In genomic region chr7:128100225-128100948, GRCh38 we compare ENCODE assay signal across 1 cellular context.
TF ChIP-seq lines count a peak whose summit lies in the region.

No MANE protein-coding gene starts in this region.

TF ChIP-seq in K562, 482 proteins besides CTCF, POLR2A, EP300 and RAD21 (continued from another document and continues in another):
- no peak for TF ChIP-seq PRDM10 (IDR thresholded peaks at IDR 0.05; ENCODE audit: partially characterized antibody)
- no peak for TF ChIP-seq ARID3A (IDR thresholded peaks at IDR 0.05; ENCODE audit: borderline replicate concordance, low read depth, low read length)
- TF ChIP-seq MEF2A (IDR thresholded peaks at IDR 0.05; ENCODE audit: control insufficient read depth, low read depth, low read length) = no peak
- TF ChIP-seq HEY1 (CRISPR knock-in tag; IDR thresholded peaks at IDR 0.05; ENCODE audit: borderline replicate concordance) = no peak
- no peak for TF ChIP-seq FUS (optimal IDR thresholded peaks at IDR 0.05; ENCODE audit: low read depth, low read length)
- no peak for TF ChIP-seq ZNF175 (CRISPR knock-in tag; IDR thresholded peaks at IDR 0.05; ENCODE audit: low read depth)
- TF ChIP-seq RFX7 (CRISPR knock-in tag; IDR thresholded peaks at IDR 0.05) = no peak
- TF ChIP-seq, protein P1, sequence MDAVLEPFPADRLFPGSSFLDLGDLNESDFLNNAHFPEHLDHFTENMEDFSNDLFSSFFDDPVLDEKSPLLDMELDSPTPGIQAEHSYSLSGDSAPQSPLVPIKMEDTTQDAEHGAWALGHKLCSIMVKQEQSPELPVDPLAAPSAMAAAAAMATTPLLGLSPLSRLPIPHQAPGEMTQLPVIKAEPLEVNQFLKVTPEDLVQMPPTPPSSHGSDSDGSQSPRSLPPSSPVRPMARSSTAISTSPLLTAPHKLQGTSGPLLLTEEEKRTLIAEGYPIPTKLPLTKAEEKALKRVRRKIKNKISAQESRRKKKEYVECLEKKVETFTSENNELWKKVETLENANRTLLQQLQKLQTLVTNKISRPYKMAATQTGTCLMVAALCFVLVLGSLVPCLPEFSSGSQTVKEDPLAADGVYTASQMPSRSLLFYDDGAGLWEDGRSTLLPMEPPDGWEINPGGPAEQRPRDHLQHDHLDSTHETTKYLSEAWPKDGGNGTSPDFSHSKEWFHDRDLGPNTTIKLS (IDR thresholded peaks at IDR 0.05; ENCODE audit: borderline replicate concordance, low read depth) = no peak
- TF ChIP-seq CBFA2T2 (conservative IDR thresholded peaks at IDR 0.05) = no peak
- no peak for TF ChIP-seq HMGN3 (IDR thresholded peaks at IDR 0.05; ENCODE audit: borderline replicate concordance, extremely low read depth, insufficient read length, low read depth, low read length)
- no peak for TF ChIP-seq SREBF2 (CRISPR knock-in tag; IDR thresholded peaks at IDR 0.05)
- TF ChIP-seq ERF (CRISPR knock-in tag; IDR thresholded peaks at IDR 0.05) = no peak
- no peak for TF ChIP-seq ZFPM2 (CRISPR knock-in tag; IDR thresholded peaks at IDR 0.05)
- no peak for TF ChIP-seq GATA2 (CRISPR knock-in tag; IDR thresholded peaks at IDR 0.05)
- TF ChIP-seq, protein P2, sequence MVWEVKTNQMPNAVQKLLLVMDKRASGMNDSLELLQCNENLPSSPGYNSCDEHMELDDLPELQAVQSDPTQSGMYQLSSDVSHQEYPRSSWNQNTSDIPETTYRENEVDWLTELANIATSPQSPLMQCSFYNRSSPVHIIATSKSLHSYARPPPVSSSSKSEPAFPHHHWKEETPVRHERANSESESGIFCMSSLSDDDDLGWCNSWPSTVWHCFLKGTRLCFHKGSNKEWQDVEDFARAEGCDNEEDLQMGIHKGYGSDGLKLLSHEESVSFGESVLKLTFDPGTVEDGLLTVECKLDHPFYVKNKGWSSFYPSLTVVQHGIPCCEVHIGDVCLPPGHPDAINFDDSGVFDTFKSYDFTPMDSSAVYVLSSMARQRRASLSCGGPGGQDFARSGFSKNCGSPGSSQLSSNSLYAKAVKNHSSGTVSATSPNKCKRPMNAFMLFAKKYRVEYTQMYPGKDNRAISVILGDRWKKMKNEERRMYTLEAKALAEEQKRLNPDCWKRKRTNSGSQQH (CRISPR knock-in tag; IDR thresholded peaks at IDR 0.05) = peak; percentile 52; the same call in 1 of the 2 replicates
- no peak for TF ChIP-seq CBX3 (IDR thresholded peaks at IDR 0.05; ENCODE audit: borderline replicate concordance in 1 of 2, low read length in 2 of 2)
- no peak for TF ChIP-seq CHD2 (IDR thresholded peaks at IDR 0.05; ENCODE audit: low read depth, low read length)
- no peak for TF ChIP-seq DIDO1 (tag; IDR thresholded peaks at IDR 0.05; ENCODE audit: low read depth)
- TF ChIP-seq HOMEZ (CRISPR knock-in tag; IDR thresholded peaks at IDR 0.05) = no peak
- TF ChIP-seq PBX2 (CRISPR knock-in tag; IDR thresholded peaks at IDR 0.05; ENCODE audit: low read depth) = no peak
- TF ChIP-seq PBX2 (tag; conservative IDR thresholded peaks at IDR 0.05; ENCODE audit: low read depth) = no peak
- TF ChIP-seq, protein P3, sequence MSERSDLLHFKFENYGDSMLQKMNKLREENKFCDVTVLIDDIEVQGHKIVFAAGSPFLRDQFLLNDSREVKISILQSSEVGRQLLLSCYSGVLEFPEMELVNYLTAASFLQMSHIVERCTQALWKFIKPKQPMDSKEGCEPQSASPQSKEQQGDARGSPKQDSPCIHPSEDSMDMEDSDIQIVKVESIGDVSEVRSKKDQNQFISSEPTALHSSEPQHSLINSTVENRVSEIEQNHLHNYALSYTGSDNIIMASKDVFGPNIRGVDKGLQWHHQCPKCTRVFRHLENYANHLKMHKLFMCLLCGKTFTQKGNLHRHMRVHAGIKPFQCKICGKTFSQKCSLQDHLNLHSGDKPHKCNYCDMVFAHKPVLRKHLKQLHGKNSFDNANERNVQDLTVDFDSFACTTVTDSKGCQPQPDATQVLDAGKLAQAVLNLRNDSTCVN (CRISPR knock-in tag; IDR thresholded peaks at IDR 0.05) = peak; percentile 37
- TF ChIP-seq ETV5 (CRISPR knock-in tag; IDR thresholded peaks at IDR 0.05; ENCODE audit: low read depth) = no peak
- no peak for TF ChIP-seq ZNF830 (CRISPR knock-in tag; IDR thresholded peaks at IDR 0.05)
- 0 out of 2 replicates have a peak, but pooled peaks have one; percentile 7 for TF ChIP-seq CBX1 (IDR thresholded peaks at IDR 0.05; ENCODE audit: low read depth)
- TF ChIP-seq ZBTB9 (CRISPR knock-in tag; IDR thresholded peaks at IDR 0.05) = no peak
- TF ChIP-seq, protein P4, sequence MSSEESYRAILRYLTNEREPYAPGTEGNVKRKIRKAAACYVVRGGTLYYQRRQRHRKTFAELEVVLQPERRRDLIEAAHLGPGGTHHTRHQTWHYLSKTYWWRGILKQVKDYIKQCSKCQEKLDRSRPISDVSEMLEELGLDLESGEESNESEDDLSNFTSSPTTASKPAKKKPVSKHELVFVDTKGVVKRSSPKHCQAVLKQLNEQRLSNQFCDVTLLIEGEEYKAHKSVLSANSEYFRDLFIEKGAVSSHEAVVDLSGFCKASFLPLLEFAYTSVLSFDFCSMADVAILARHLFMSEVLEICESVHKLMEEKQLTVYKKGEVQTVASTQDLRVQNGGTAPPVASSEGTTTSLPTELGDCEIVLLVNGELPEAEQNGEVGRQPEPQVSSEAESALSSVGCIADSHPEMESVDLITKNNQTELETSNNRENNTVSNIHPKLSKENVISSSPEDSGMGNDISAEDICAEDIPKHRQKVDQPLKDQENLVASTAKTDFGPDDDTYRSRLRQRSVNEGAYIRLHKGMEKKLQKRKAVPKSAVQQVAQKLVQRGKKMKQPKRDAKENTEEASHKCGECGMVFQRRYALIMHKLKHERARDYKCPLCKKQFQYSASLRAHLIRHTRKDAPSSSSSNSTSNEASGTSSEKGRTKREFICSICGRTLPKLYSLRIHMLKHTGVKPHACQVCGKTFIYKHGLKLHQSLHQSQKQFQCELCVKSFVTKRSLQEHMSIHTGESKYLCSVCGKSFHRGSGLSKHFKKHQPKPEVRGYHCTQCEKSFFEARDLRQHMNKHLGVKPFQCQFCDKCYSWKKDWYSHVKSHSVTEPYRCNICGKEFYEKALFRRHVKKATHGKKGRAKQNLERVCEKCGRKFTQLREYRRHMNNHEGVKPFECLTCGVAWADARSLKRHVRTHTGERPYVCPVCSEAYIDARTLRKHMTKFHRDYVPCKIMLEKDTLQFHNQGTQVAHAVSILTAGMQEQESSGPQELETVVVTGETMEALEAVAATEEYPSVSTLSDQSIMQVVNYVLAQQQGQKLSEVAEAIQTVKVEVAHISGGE (CRISPR knock-in tag; IDR thresholded peaks at IDR 0.05) = no peak
- TF ChIP-seq HMGXB4 (CRISPR knock-in tag; IDR thresholded peaks at IDR 0.05) = 0 out of 2 replicates have a peak, but pooled peaks have one; percentile 32
- TF ChIP-seq, protein P5, sequence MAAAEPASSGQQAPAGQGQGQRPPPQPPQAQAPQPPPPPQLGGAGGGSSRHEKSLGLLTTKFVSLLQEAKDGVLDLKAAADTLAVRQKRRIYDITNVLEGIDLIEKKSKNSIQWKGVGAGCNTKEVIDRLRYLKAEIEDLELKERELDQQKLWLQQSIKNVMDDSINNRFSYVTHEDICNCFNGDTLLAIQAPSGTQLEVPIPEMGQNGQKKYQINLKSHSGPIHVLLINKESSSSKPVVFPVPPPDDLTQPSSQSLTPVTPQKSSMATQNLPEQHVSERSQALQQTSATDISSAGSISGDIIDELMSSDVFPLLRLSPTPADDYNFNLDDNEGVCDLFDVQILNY (CRISPR knock-in tag; IDR thresholded peaks at IDR 0.05) = no peak
- peak; percentile 57; the same call in 1 of the 2 replicates for TF ChIP-seq MYNN (IDR thresholded peaks at IDR 0.05)
- TF ChIP-seq MYNN (CRISPR knock-in tag; IDR thresholded peaks at IDR 0.05) = no peak
